9 cellular contexts compared by ENCODE assay signal in genomic region chr3:16885948-16886683, GRCh38. TPM values are rescaled to one million over a fixed set of nuclear protein-coding genes. Genes with fewer than 3 reads are reported as not detected.
DNase-seq lines count a peak whose midpoint lies in the region; ATAC-seq, FAIRE-seq and TF ChIP-seq lines count a peak whose summit lies in the region.
"Had no signal": no experiment of that assay in that cellular context is flagged by ENCODE, and none has a peak within 500 bp of the region (broad histone marks: within the 10 kb centered on the region; RNA-seq: fewer than 3 reads in every experiment).

No MANE protein-coding gene starts in this region.

- TF ChIP-seq POLR2A in NB4 (IDR thresholded peaks at IDR 0.05; ENCODE audit: extremely low read depth, insufficient read length) = no peak

- no peaks in the 10 kb centered on the region for H3K9me3 ChIP-seq in colonic mucosa

- no peaks in the 10 kb centered on the region for H3K4me1 ChIP-seq in colonic mucosa

- no peaks in the 10 kb centered on the region for H3K9me3 Mint-ChIP-seq in nephron

- H3K27ac ChIP-seq in colonic mucosa = peak overlapping the region; percentile 87

- no peak for ATAC-seq in HG03439 (IDR thresholded peaks at IDR 0.05; ENCODE audit: unreplicated experiment)

- H3K4me1 Mint-ChIP-seq in nephron = peaks cover 57% of the 10 kb centered on the region

- H3K27ac Mint-ChIP-seq in nephron = peak overlapping the region; percentile 81 to 92 (median 88)

- no peaks in the 10 kb centered on the region for H3K27me3 ChIP-seq in colonic mucosa

- intact Hi-C loops in colonic mucosa (cut with DNase I) = no loop called here

- H3K36me3 Mint-ChIP-seq in nephron (ENCODE audit: low read depth) = no peaks in the 10 kb centered on the region

- H3K36me3 ChIP-seq in colonic mucosa = no peaks in the 10 kb centered on the region

- H3K27me3 Mint-ChIP-seq in nephron (ENCODE audit: low read depth) = peaks cover 12% of the 10 kb centered on the region

- DNase-seq in D721Med (ENCODE audit: insufficient read length, low spot score) = no peak
- DNase-seq in NB4 (ENCODE audit: low read depth) = peak; percentile 29
- peak; percentile 46 for DNase-seq in colonic mucosa
- DNase-seq in DMS114 treated with DMSO at 0.1 percent for 48 hours (lab: John Stamatoyannopoulos, UW; ENCODE audit: unreplicated experiment) = no peak
- no peak for DNase-seq in effector CD8-positive, alpha-beta T cell (lab: John Stamatoyannopoulos, UW)
- no peak for DNase-seq in nucleus accumbens (lab: John Stamatoyannopoulos, UW)

- TF ChIP-seq CTCF in D721Med (IDR thresholded peaks at IDR 0.05; ENCODE audit: insufficient read depth, missing control alignments) (no peak), NB4 (IDR thresholded peaks at IDR 0.05; ENCODE audit: low read depth, low read length) (no peak), colonic mucosa (IDR thresholded peaks at IDR 0.05) (no peak), nephron (IDR thresholded peaks at IDR 0.05; ENCODE audit: unreplicated experiment in 3 of 3) (no peak)

- H3K4me3 Mint-ChIP-seq in nephron = peak overlapping the region; percentile 91 to 97 (median 93)

- H3K4me3 ChIP-seq in NB4 (ENCODE audit: low read depth, low read length) (peak overlapping the region; percentile 54), colonic mucosa (peak overlapping the region; percentile 59)

- FAIRE-seq in D721Med (lab: Jason Lieb, UNC) = peak; percentile 79

- peak overlapping the region; percentile 27 to 94 for H3K9ac ChIP-seq in colonic mucosa (ENCODE audit: low read depth in 2 of 2, low read length in 2 of 2)

RNA-seq across cellular contexts. Expression of gene PLCL2, which starts 1.4 kb away (rescaled TPM):
- 10 to 100 TPM; 12.3 to 15.0 TPM for total RNA-seq in colonic mucosa
- total RNA-seq: LHCN-M2 had no signal

Comparison
In these comparisons a context has a peak if more than half of its experiments do, and no peak if none do; other contexts are left out.
1. DNase-seq: peak in NB4 (single experiment) and colonic mucosa (single experiment); none in D721Med (single experiment), DMS114 treated with DMSO at 0.1 percent for 48 hours (single experiment), effector CD8-positive, alpha-beta T cell (single experiment) and nucleus accumbens (0 of 56).